Comparison of ENCODE assay signal across 10 cellular contexts in genomic region chr6:135651964-135652755, GRCh38.
DNase-seq lines count a peak whose midpoint lies in the region; ATAC-seq, FAIRE-seq and TF ChIP-seq lines count a peak whose summit lies in the region.
"Had no signal": no experiment of that assay in that cellular context is flagged by ENCODE, and none has a peak within 500 bp of the region (broad histone marks: within the 10 kb centered on the region; RNA-seq: fewer than 3 reads in every experiment).

No MANE protein-coding gene starts in this region.

- H3K36me3 Mint-ChIP-seq in T-helper 17 cell (ENCODE audit: low read depth): no peaks in the 10 kb centered on the region

- peaks cover 52 to 79% (median 58%) of the 10 kb centered on the region in 11 experiments for H3K9me3 ChIP-seq in BLaER1 treated with 17β-estradiol and CSF1 and Interleukin-3, amounts not matched to agents 10 nM and 100 nM (replicated peaks in 1 of 11)
- no peaks in the 10 kb centered on the region for H3K9me3 ChIP-seq in T-helper 17 cell (ENCODE audit: control insufficient read depth, low read length, poor library complexity, severe bottlenecking)

- ATAC-seq in HG02943 (IDR thresholded peaks at IDR 0.05; ENCODE audit: low read depth, unreplicated experiment) (peak; percentile 98), T-helper 17 cell (no peak)

- H3K27ac Mint-ChIP-seq in T-helper 17 cell: no peak overlapping the region

- 0 out of 22 replicates have a peak overlapping the region, but pooled peaks of 1 of the 11 experiments have one; percentile 21 for H3K27ac ChIP-seq in BLaER1 treated with 17β-estradiol and CSF1 and Interleukin-3, amounts not matched to agents 10 nM and 100 nM

- H3K4me1 Mint-ChIP-seq in T-helper 17 cell: no peaks in the 10 kb centered on the region

- H3K27me3 Mint-ChIP-seq in T-helper 17 cell: no peaks in the 10 kb centered on the region

- peak; percentile 89 for FAIRE-seq in GM19239 (lab: Jason Lieb, UNC)
- FAIRE-seq: RCC 7860 had no signal

- H4K20me1 ChIP-seq in BLaER1 treated with 17β-estradiol and CSF1 and Interleukin-3, amounts not matched to agents 10 nM and 100 nM: no peaks in the 10 kb centered on the region

- H3K36me3 ChIP-seq in BLaER1 treated with 17β-estradiol and CSF1 and Interleukin-3, amounts not matched to agents 10 nM and 100 nM: no peaks in the 10 kb centered on the region; a peak in 1 of 22 replicates

- H3K4me1 ChIP-seq in BLaER1 treated with 17β-estradiol and CSF1 and Interleukin-3, amounts not matched to agents 10 nM and 100 nM: peaks cover 5 to 18% (median 15%) of the 10 kb centered on the region in 10 experiments; a peak in 18 of 20 replicates

- H3K4me3 ChIP-seq in BLaER1 treated with 17β-estradiol and CSF1 and Interleukin-3, amounts not matched to agents 10 nM and 100 nM: no peak overlapping the region; a peak in 1 of 20 replicates
- no peak overlapping the region for H3K4me3 ChIP-seq in NB4 (ENCODE audit: low read depth, low read length)

- H3K9ac ChIP-seq in BLaER1 treated with 17β-estradiol and CSF1 and Interleukin-3, amounts not matched to agents 10 nM and 100 nM: no peak overlapping the region

- H3K4me2 ChIP-seq in BLaER1 treated with 17β-estradiol and CSF1 and Interleukin-3, amounts not matched to agents 10 nM and 100 nM: peak overlapping the region in 10 of 11 experiments; percentile 26 to 75 (median 42); a peak in 19 of 22 replicates

- TF ChIP-seq POLR2A in NB4 (IDR thresholded peaks at IDR 0.05; ENCODE audit: extremely low read depth, insufficient read length): no peak
- no peak for TF ChIP-seq POLR2A in erythroblast (IDR thresholded peaks at IDR 0.05; ENCODE audit: low read length)

- TF ChIP-seq CTCF in NB4 (IDR thresholded peaks at IDR 0.05; ENCODE audit: low read depth, low read length): no peak

- H3K4me3 Mint-ChIP-seq in T-helper 17 cell: no peak overlapping the region

- no peak for DNase-seq in GM19239 (ENCODE audit: insufficient read length, low spot score)
- peak; percentile 39 for DNase-seq in NB4 (ENCODE audit: low read depth)
- no peak for DNase-seq in erythroblast (lab: John Stamatoyannopoulos, UW)
- no peak for DNase-seq in DMS 273 (lab: John Stamatoyannopoulos, UW; ENCODE audit: unreplicated experiment)
- no peak for DNase-seq in stimulated activated CD4-positive, alpha-beta T cell treated with anti-CD3 and anti-CD28 coated beads, Interleukin-4, amount 100 ng/mL, for 1 hour
- DNase-seq in T-helper 17 cell: no peak
- DNase-seq: activated naive CD4-positive, alpha-beta T cell treated with Interleukin-2 at 50 U/mL for 16 hours had no signal

- H3K27me3 ChIP-seq in BLaER1 treated with 17β-estradiol and CSF1 and Interleukin-3, amounts not matched to agents 10 nM and 100 nM: no peaks in the 10 kb centered on the region
